8 cellular contexts compared by ENCODE assay signal in genomic region chr18:24726727-24727539, GRCh38.
DNase-seq lines count a peak whose midpoint lies in the region; ATAC-seq and TF ChIP-seq lines count a peak whose summit lies in the region.

No MANE protein-coding gene starts in this region.

- TF ChIP-seq POLR2A in GM18505 (IDR thresholded peaks at IDR 0.05; ENCODE audit: borderline replicate concordance, extremely low read depth, insufficient read depth, insufficient read length): no peak

- H3K4me3 Mint-ChIP-seq in neural crest cell: no peak overlapping the region

- no peaks in the 10 kb centered on the region for H3K9me3 Mint-ChIP-seq in neural crest cell

- no peaks in the 10 kb centered on the region for H3K9me3 ChIP-seq in NT2/D1 (ENCODE audit: insufficient read depth, low read length)

- no peak for ATAC-seq in GM18505 (IDR thresholded peaks at IDR 0.05; ENCODE audit: unreplicated experiment)

- TF ChIP-seq CTCF in fibroblast of mammary gland (conservative IDR thresholded peaks at IDR 0.05; ENCODE audit: control insufficient read depth, insufficient read depth, low read depth, low read length): peak; percentile 90
- peak; percentile 90 for TF ChIP-seq CTCF in neural crest cell (conservative IDR thresholded peaks at IDR 0.05)

- DNase-seq in DMS53 (lab: John Stamatoyannopoulos, UW) (peak; percentile 83), HUDEP-2 (lab: John Stamatoyannopoulos, UW; ENCODE audit: unreplicated experiment in 76 of 76) (peak in 59 of 76 experiments; percentile 2 to 70 (median 30)), NT2/D1 (ENCODE audit: low read depth, low spot score) (peak; percentile 65), activated T-cell treated with anti-CD3 and anti-CD28 coated beads for 48 hours (ENCODE audit: low read depth) (peak; percentile 32), fibroblast of mammary gland (ENCODE audit: low read depth) (peak; percentile 88), neural crest cell (ENCODE audit: low read depth, low spot score) (peak; percentile 70), superior temporal gyrus (ENCODE audit: extremely low spot score) (peak; percentile 93)

- H3K36me3 ChIP-seq in NT2/D1 (ENCODE audit: insufficient read depth, insufficient read length, low read length): no peaks in the 10 kb centered on the region

- no peaks in the 10 kb centered on the region for H3K4me1 ChIP-seq in NT2/D1 (ENCODE audit: insufficient read depth, insufficient read length)

- no peaks in the 10 kb centered on the region for H3K27me3 ChIP-seq in NT2/D1 (ENCODE audit: insufficient read depth, insufficient read length)

- no peak overlapping the region for H3K27ac Mint-ChIP-seq in neural crest cell (ENCODE audit: unreplicated experiment)

- H3K36me3 Mint-ChIP-seq in neural crest cell (ENCODE audit: low read depth): no peaks in the 10 kb centered on the region

- peaks cover 5% of the 10 kb centered on the region for H3K4me1 Mint-ChIP-seq in neural crest cell

- peaks cover 17% of the 10 kb centered on the region for H3K27me3 Mint-ChIP-seq in neural crest cell (ENCODE audit: low read depth)

- no peak overlapping the region for H3K4me3 ChIP-seq in NT2/D1 (ENCODE audit: insufficient read length, low read depth)
- peak overlapping the region; percentile 29 for H3K4me3 ChIP-seq in fibroblast of mammary gland (ENCODE audit: control insufficient read depth, low read depth, low read length)

- H3K9ac ChIP-seq in NT2/D1 (ENCODE audit: insufficient read length, low read depth): no peak overlapping the region

Comparison
In these comparisons a context has a peak if more than half of its experiments do, and no peak if none do; other contexts are left out.
1. DNase-seq: peak in every context shown above with its lines; median percentile 93 in superior temporal gyrus; 88 in fibroblast of mammary gland; 83 in DMS53; 70 in neural crest cell; 65 in NT2/D1; 32 in activated T-cell treated with anti-CD3 and anti-CD28 coated beads for 48 hours; 30 in HUDEP-2.